ENCODE assay signal across 13 cellular contexts in the genomic region with DNA sequence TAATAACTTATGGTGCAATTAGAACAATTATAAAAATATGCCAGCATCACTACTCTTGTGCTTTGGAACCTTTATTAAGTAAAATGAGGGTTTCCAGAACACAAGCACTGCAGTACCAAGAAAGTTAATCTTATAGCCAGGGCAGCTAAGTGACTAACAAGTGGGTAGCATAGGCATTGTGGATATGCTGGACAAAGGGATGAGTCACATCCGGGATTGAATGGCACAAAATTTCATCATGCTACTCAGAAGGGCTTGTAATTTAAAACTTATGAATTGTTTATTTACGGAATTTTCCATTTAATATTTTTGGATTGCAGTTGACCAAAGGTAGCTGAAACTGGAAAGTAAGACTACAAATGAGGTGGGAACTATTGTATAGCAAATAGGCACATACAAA.
DNase-seq lines count a peak whose midpoint lies in the region; ATAC-seq and TF ChIP-seq lines count a peak whose summit lies in the region.
"Had no signal": no experiment of that assay in that cellular context is flagged by ENCODE, and none has a peak within 500 bp of the region (broad histone marks: within the 10 kb centered on the region; RNA-seq: fewer than 3 reads in every experiment).

No MANE protein-coding gene starts in this region.

- H3K4me3 ChIP-seq in fibroblast of villous mesenchyme (ENCODE audit: low read depth, low read length): no peak overlapping the region
- no peak overlapping the region for H3K4me3 ChIP-seq in ovary

- no peaks in the 10 kb centered on the region for H3K36me3 ChIP-seq in ovary

- no peak overlapping the region for H3K27ac Mint-ChIP-seq in stimulated activated naive B cell treated with anti-CD40 and anti-IgM and Interleukin-4, amounts not matched to agents 10 μg/mL and 1 μg/mL and 100 μg/mL, for 72 hours
- H3K27ac Mint-ChIP-seq: activated CD8-positive, alpha-beta T cell treated with anti-CD3 and anti-CD28 coated beads, Interleukin-2, amount 10 ng/mL, durations not matched to agents 7 days and 5 days had no signal

- TF ChIP-seq CTCF in fibroblast of villous mesenchyme (IDR thresholded peaks at IDR 0.05; ENCODE audit: insufficient read depth, low read depth, low read length) (no peak), ovary (IDR thresholded peaks at IDR 0.05) (no peak)

- TF ChIP-seq EP300 in ovary (IDR thresholded peaks at IDR 0.05): no peak

- TF ChIP-seq POLR2A in ovary (IDR thresholded peaks at IDR 0.05): no peak

- in situ Hi-C loops in ACHN (cut with HindIII; ENCODE audit: low pct_ligation_motif_present, low pct_unique_long_range_greater_than_20kb, low sequenced_read_pairs): no loop called here

- no peak overlapping the region for H3K4me3 Mint-ChIP-seq in stimulated activated naive B cell treated with anti-CD40 and anti-IgM and Interleukin-4, amounts not matched to agents 10 μg/mL and 1 μg/mL and 100 μg/mL, for 72 hours
- H3K4me3 Mint-ChIP-seq: activated CD8-positive, alpha-beta T cell treated with anti-CD3 and anti-CD28 coated beads, Interleukin-2, amount 10 ng/mL, durations not matched to agents 7 days and 5 days had no signal

- H3K27me3 ChIP-seq in ovary: no peaks in the 10 kb centered on the region

- peaks cover 2 to 14% of the 10 kb centered on the region in 2 donors for H3K9me3 Mint-ChIP-seq in stimulated activated naive B cell treated with anti-CD40 and anti-IgM and Interleukin-4, amounts not matched to agents 10 μg/mL and 1 μg/mL and 100 μg/mL, for 72 hours

- H3K36me3 Mint-ChIP-seq in stimulated activated naive B cell treated with anti-CD40 and anti-IgM and Interleukin-4, amounts not matched to agents 10 μg/mL and 1 μg/mL and 100 μg/mL, for 72 hours: no peaks in the 10 kb centered on the region

- intact Hi-C loops in ovary (cut with DNase I): no loop called here

- no peak overlapping the region for H3K27ac ChIP-seq in ovary

- ATAC-seq in stimulated activated naive B cell treated with anti-CD40 and anti-IgM and Interleukin-4, amounts not matched to agents 10 μg/mL and 1 μg/mL and 100 μg/mL, for 72 hours (replicated peaks): no peak
- ATAC-seq: activated CD8-positive, alpha-beta T cell treated with anti-CD3 and anti-CD28 coated beads, Interleukin-2, amount 10 ng/mL, durations not matched to agents 7 days and 5 days had no signal

- no peaks in the 10 kb centered on the region for H3K4me1 Mint-ChIP-seq in stimulated activated naive B cell treated with anti-CD40 and anti-IgM and Interleukin-4, amounts not matched to agents 10 μg/mL and 1 μg/mL and 100 μg/mL, for 72 hours

- no peaks in the 10 kb centered on the region for H3K27me3 Mint-ChIP-seq in stimulated activated naive B cell treated with anti-CD40 and anti-IgM and Interleukin-4, amounts not matched to agents 10 μg/mL and 1 μg/mL and 100 μg/mL, for 72 hours

- DNase-seq in ACHN (peak; percentile 31), HS-27A (ENCODE audit: low read depth) (peak; percentile 49), amniotic epithelial cell (ENCODE audit: low read depth) (peak; percentile 78), fibroblast of villous mesenchyme (ENCODE audit: low read depth) (peak; percentile 34), ovary (no peak), hepatic stellate cell (ENCODE audit: low spot score) (no peak)
- no peak for DNase-seq in stimulated activated CD4-positive, alpha-beta T cell treated with anti-CD3 and anti-CD28 coated beads, Interleukin-4, amount 100 ng/mL, for 24 hours
- no peak for DNase-seq in stimulated activated naive B cell treated with anti-CD40 and anti-IgM and Interleukin-4, amounts not matched to agents 10 μg/mL and 1 μg/mL and 100 μg/mL, for 72 hours
- DNase-seq: activated CD8-positive, alpha-beta T cell treated with anti-CD3 and anti-CD28 coated beads, Interleukin-2, amount 10 ng/mL, durations not matched to agents 7 days and 5 days; activated gamma-delta T cell treated with Interleukin-2 at 50 U/mL for 16 hours; Karpas-422; stimulated activated CD4-positive, alpha-beta T cell treated with anti-CD3 and anti-CD28 coated beads, Interleukin-12 subunit alpha, Interleukin-12 subunit beta, amount 100 ng/mL, for 4 hours; T1000 had no signal

- 86 to 93% (median 89%) methylated on average over 2 of the region's 2 CpGs for WGBS in ovary, 3 donors

- no peaks in the 10 kb centered on the region for H3K4me1 ChIP-seq in ovary (ENCODE audit: insufficient read depth)

- H3K9me3 ChIP-seq in ovary: no peaks in the 10 kb centered on the region

Comparison
In these comparisons a context has a peak if more than half of its experiments do, and no peak if none do; other contexts are left out.
1. DNase-seq: peak in ACHN (single experiment), HS-27A (single experiment), amniotic epithelial cell (single experiment) and fibroblast of villous mesenchyme (single experiment); none in stimulated activated CD4-positive, alpha-beta T cell treated with anti-CD3 and anti-CD28 coated beads, Interleukin-4, amount 100 ng/mL, for 24 hours (single experiment), ovary (0 of 5), stimulated activated naive B cell treated with anti-CD40 and anti-IgM and Interleukin-4, amounts not matched to agents 10 μg/mL and 1 μg/mL and 100 μg/mL, for 72 hours (single experiment) and hepatic stellate cell (single experiment).